Comparison of ENCODE assay signal across 28 cellular contexts in genomic region chr11:19237813-19238212, GRCh38. TPM values are rescaled to one million over a fixed set of nuclear protein-coding genes. Genes with fewer than 3 reads are reported as not detected.
A peak's percentile ranks its signal among the peaks of the same experiment; 100 is the strongest.
DNase-seq lines count a peak whose midpoint lies in the region; ATAC-seq and TF ChIP-seq lines count a peak whose summit lies in the region.
"Had no signal": no experiment of that assay in that cellular context is flagged by ENCODE, and none has a peak within 500 bp of the region (broad histone marks: within the 10 kb centered on the region; RNA-seq: fewer than 3 reads in every experiment).

No MANE protein-coding gene starts in this region.

- H3K27ac ChIP-seq in esophagus muscularis mucosa (replicated peaks in 1 of 4) (no peak overlapping the region), stomach (no peak overlapping the region)
- H3K27ac ChIP-seq: foreskin keratinocyte, SK-N-MC, tibial artery, VCaP had no signal

- TF ChIP-seq POLR2A in esophagus muscularis mucosa (IDR thresholded peaks at IDR 0.05; ENCODE audit: low read depth) (no peak), stomach (IDR thresholded peaks at IDR 0.05) (no peak)

- H3K27me3 ChIP-seq in esophagus muscularis mucosa (peaks cover 0 to 53% (median 26%) of the 10 kb centered on the region in 4 donors), stomach (peaks cover 12 to 63% (median 21%) of the 10 kb centered on the region in 3 donors), H7 (ENCODE audit: control insufficient read depth, insufficient read depth, low read length) (peaks cover 10% of the 10 kb centered on the region)
- H3K27me3 ChIP-seq: foreskin keratinocyte had no signal

- peaks cover 68% of the 10 kb centered on the region for H3K36me3 Mint-ChIP-seq in activated CD4-positive, alpha-beta T cell treated with anti-CD3 and anti-CD28 coated beads, Interleukin-2, amount 10 ng/mL, durations not matched to agents 7 days and 5 days (ENCODE audit: low read depth)

- TF ChIP-seq EP300 in esophagus muscularis mucosa (IDR thresholded peaks at IDR 0.05), result no peak
- TF ChIP-seq EP300 in stomach (IDR thresholded peaks at IDR 0.05), result no peak

- no peaks in the 10 kb centered on the region for H3K36me3 ChIP-seq in esophagus muscularis mucosa
- no peaks in the 10 kb centered on the region for H3K36me3 ChIP-seq in stomach
- H3K36me3 ChIP-seq in H7 (replicated peaks; ENCODE audit: control insufficient read depth, insufficient read depth, low read length), result peaks cover 6% of the 10 kb centered on the region
- H3K36me3 ChIP-seq: tibial artery had no signal

- CTCF ChIA-PET in activated CD4-positive, alpha-beta T cell treated with anti-CD3 and anti-CD28 coated beads, Interleukin-2, amount 10 ng/mL, durations not matched to agents 7 days and 5 days (lab: Charles Lee), result interaction anchor here (0.5 to 1.0 kb wide), 3 partner anchors 9 to 921 kb away, joined by 3 to 4 read pairs (median 3); no protein-coding TSS in a partner anchor

- 89% methylated on average over 5 of the region's 5 CpGs for WGBS in esophagus muscularis mucosa
- WGBS in stomach, 5 donors, result 29 to 64% (median 44%) methylated on average over 5 of the region's 5 CpGs

- H3K4me1 Mint-ChIP-seq in activated CD4-positive, alpha-beta T cell treated with anti-CD3 and anti-CD28 coated beads, Interleukin-2, amount 10 ng/mL, durations not matched to agents 7 days and 5 days, result peaks cover 38% of the 10 kb centered on the region

- POLR2A ChIA-PET in activated CD4-positive, alpha-beta T cell treated with anti-CD3 and anti-CD28 coated beads, Interleukin-2, amount 10 ng/mL, durations not matched to agents 7 days and 5 days (lab: Charles Lee), result no interaction called here

- peak overlapping the region; percentile 9 for H3K27ac Mint-ChIP-seq in activated CD4-positive, alpha-beta T cell treated with anti-CD3 and anti-CD28 coated beads, Interleukin-2, amount 10 ng/mL, durations not matched to agents 7 days and 5 days
- H3K27ac Mint-ChIP-seq: activated naive CD8-positive, alpha-beta T cell treated with anti-CD3 and anti-CD28 coated beads, Interleukin-2, amount 10 ng/mL, durations not matched to agents 7 days and 5 days; activated T-helper 2 cell treated with anti-CD3 and anti-CD28 coated beads, Interferon-gamma antibody, Interleukin-2, Interleukin-4, amounts not matched to agents 10 μg/mL and 5 μg/mL and 100 μg/mL, durations not matched to agents 14 hours and 24 hours and 36 hours had no signal

- intact Hi-C loops in esophagus muscularis mucosa (cut with DNase I) (no loop called here), stomach (cut with DNase I; ENCODE audit: low total_unique reads) (no loop called here)

- TF ChIP-seq CTCF in esophagus muscularis mucosa (IDR thresholded peaks at IDR 0.05) (no peak), stomach (IDR thresholded peaks at IDR 0.05) (no peak)

- no peak for DNase-seq in activated CD4-positive, alpha-beta T cell treated with anti-CD3 and anti-CD28 coated beads, Interleukin-2, amount 10 ng/mL, durations not matched to agents 7 days and 5 days
- no peak for DNase-seq in activated CD4-positive, alpha-beta T cell treated with anti-CD3 and anti-CD28 coated beads, Interleukin-2, amount 50 U/mL, for 4 hours
- DNase-seq in NCI-H146 treated with DMSO at 0.1 percent for 48 hours (lab: John Stamatoyannopoulos, UW; ENCODE audit: unreplicated experiment) (peak; percentile 3), esophagus muscularis mucosa (ENCODE audit: extremely low spot score) (peak; percentile 62), stomach (peak; percentile 66), dermis blood vessel endothelial cell (no peak), H7 (no peak)
- DNase-seq: activated CD8-positive, alpha-beta memory T cell treated with anti-CD3 and anti-CD28 coated beads, Interleukin-2, amount 50 U/mL, for 48 hours; activated naive CD8-positive, alpha-beta T cell treated with anti-CD3 and anti-CD28 coated beads, Interleukin-2, amount 10 ng/mL, durations not matched to agents 7 days and 5 days; cerebellar nuclear complex; foreskin keratinocyte; hippocampal formation; NCI-H1417 treated with DMSO at 0.1 percent for 48 hours; NCI-H2171 treated with DMSO at 0.1 percent for 48 hours; occipital lobe; RPMI8226; stimulated activated CD4-positive, alpha-beta T cell treated with anti-CD3 and anti-CD28 coated beads, Interleukin-4, amount 100 ng/mL, for 4 hours; stimulated activated naive CD8-positive, alpha-beta T cell treated with anti-CD3 and anti-CD28 coated beads, Interleukin-15, Interleukin-2, amounts not matched to agents 100 U/mL and 50 U/mL, for 24 hours; tibial artery had no signal

- no peak overlapping the region for H3K4me3 Mint-ChIP-seq in activated CD4-positive, alpha-beta T cell treated with anti-CD3 and anti-CD28 coated beads, Interleukin-2, amount 10 ng/mL, durations not matched to agents 7 days and 5 days

- peaks cover 2% of the 10 kb centered on the region for H3K27me3 Mint-ChIP-seq in activated CD4-positive, alpha-beta T cell treated with anti-CD3 and anti-CD28 coated beads, Interleukin-2, amount 10 ng/mL, durations not matched to agents 7 days and 5 days

- H3K9me3 ChIP-seq in esophagus muscularis mucosa, result no peaks in the 10 kb centered on the region
- H3K9me3 ChIP-seq in stomach, result no peaks in the 10 kb centered on the region
- H3K9me3 ChIP-seq: tibial artery had no signal

- no peak overlapping the region for H3K4me3 ChIP-seq in esophagus muscularis mucosa
- H3K4me3 ChIP-seq in stomach, result no peak overlapping the region
- no peak overlapping the region for H3K4me3 ChIP-seq in H7 (ENCODE audit: insufficient read depth, low read depth, low read length)
- H3K4me3 ChIP-seq: SK-N-MC, tibial artery had no signal

- ATAC-seq in GM21390 (IDR thresholded peaks at IDR 0.05; ENCODE audit: unreplicated experiment), result no peak
- ATAC-seq: foreskin keratinocyte; stimulated activated naive CD8-positive, alpha-beta T cell treated with anti-CD3 and anti-CD28 coated beads, Interleukin-15, Interleukin-2, amounts not matched to agents 100 U/mL and 50 U/mL, for 24 hours had no signal

- no peaks in the 10 kb centered on the region for H3K9me3 Mint-ChIP-seq in activated CD4-positive, alpha-beta T cell treated with anti-CD3 and anti-CD28 coated beads, Interleukin-2, amount 10 ng/mL, durations not matched to agents 7 days and 5 days
- H3K9me3 Mint-ChIP-seq: activated naive CD8-positive, alpha-beta T cell treated with anti-CD3 and anti-CD28 coated beads, Interleukin-2, amount 10 ng/mL, durations not matched to agents 7 days and 5 days; activated T-helper 2 cell treated with anti-CD3 and anti-CD28 coated beads, Interferon-gamma antibody, Interleukin-2, Interleukin-4, amounts not matched to agents 10 μg/mL and 5 μg/mL and 100 μg/mL, durations not matched to agents 14 hours and 24 hours and 36 hours had no signal

- H3K4me1 ChIP-seq in esophagus muscularis mucosa (peaks cover 21 to 28% (median 27%) of the 10 kb centered on the region in 4 donors), stomach (peaks cover 15 to 48% (median 31%) of the 10 kb centered on the region in 4 donors)

RNA-seq across cellular contexts. Expression of gene E2F8, which starts 2.9 kb away (rescaled TPM):
- 10 to 100 TPM; 53.3 to 59.7 TPM for total RNA-seq in activated CD4-positive, alpha-beta T cell treated with anti-CD3 and anti-CD28 coated beads, Interleukin-2, amount 10 ng/mL, durations not matched to agents 7 days and 5 days
- total RNA-seq in esophagus muscularis mucosa (under 1 TPM in 1 of 4 donors, not detected in 3; 0.17 TPM), stomach (10 to 100 TPM in 1 of 5 donors, 1 to 10 TPM in 3, under 1 TPM in 1; 0.89 to 13.0 (median 8.4) TPM), dermis blood vessel endothelial cell (1.0 and 3.4 TPM in 2 replicates)
- polyA plus RNA-seq in stomach, result 1 to 10 TPM in 2 of 3 donors, under 1 TPM in 1; 0.92 to 2.7 (median 1.8) TPM
- 4.4 and 5.6 TPM in 2 replicates for total RNA-seq in H7 (2014; rRNA removed; shearing (Covaris generic))

RNA-seq across cellular contexts. Expression of gene CSRP3, which starts 36.0 kb away (rescaled TPM):
- not detected for total RNA-seq in activated CD4-positive, alpha-beta T cell treated with anti-CD3 and anti-CD28 coated beads, Interleukin-2, amount 10 ng/mL, durations not matched to agents 7 days and 5 days
- not detected for total RNA-seq in esophagus muscularis mucosa
- not detected for total RNA-seq in stomach
- polyA plus RNA-seq in stomach, result 1 to 10 TPM in 1 of 3 donors, under 1 TPM in 2; 0.15 to 1.7 (median 0.31) TPM
- not detected in 2 replicates for total RNA-seq in dermis blood vessel endothelial cell
- not detected in 2 replicates for total RNA-seq in H7 (2014; rRNA removed; shearing (Covaris generic))
- total RNA-seq: A673; activated naive CD8-positive, alpha-beta T cell treated with anti-CD3 and anti-CD28 coated beads, Interleukin-2, amount 10 ng/mL, durations not matched to agents 7 days and 5 days; activated T-helper 2 cell treated with anti-CD3 and anti-CD28 coated beads, Interferon-gamma antibody, Interleukin-2, Interleukin-4, amounts not matched to agents 10 μg/mL and 5 μg/mL and 100 μg/mL, durations not matched to agents 14 hours and 24 hours and 36 hours; Daoy; foreskin keratinocyte; lung microvascular endothelial cell; T-helper 2 cell treated with Interferon-gamma antibody and Interleukin-4, amounts not matched to agents 100 ng/mL and 5 ng/mL, for 36 hours had no signal
- polyA plus RNA-seq: BJ, foreskin keratinocyte had no signal

Comparison
In these comparisons a context has a peak if more than half of its experiments do, and no peak if none do; other contexts are left out.
1. DNase-seq: peak in NCI-H146 treated with DMSO at 0.1 percent for 48 hours (single experiment), esophagus muscularis mucosa (single experiment) and stomach (single experiment); none in activated CD4-positive, alpha-beta T cell treated with anti-CD3 and anti-CD28 coated beads, Interleukin-2, amount 10 ng/mL, durations not matched to agents 7 days and 5 days (single experiment), activated CD4-positive, alpha-beta T cell treated with anti-CD3 and anti-CD28 coated beads, Interleukin-2, amount 50 U/mL, for 4 hours (0 of 2), dermis blood vessel endothelial cell (single experiment) and H7 (single experiment).